In the genomic region with DNA sequence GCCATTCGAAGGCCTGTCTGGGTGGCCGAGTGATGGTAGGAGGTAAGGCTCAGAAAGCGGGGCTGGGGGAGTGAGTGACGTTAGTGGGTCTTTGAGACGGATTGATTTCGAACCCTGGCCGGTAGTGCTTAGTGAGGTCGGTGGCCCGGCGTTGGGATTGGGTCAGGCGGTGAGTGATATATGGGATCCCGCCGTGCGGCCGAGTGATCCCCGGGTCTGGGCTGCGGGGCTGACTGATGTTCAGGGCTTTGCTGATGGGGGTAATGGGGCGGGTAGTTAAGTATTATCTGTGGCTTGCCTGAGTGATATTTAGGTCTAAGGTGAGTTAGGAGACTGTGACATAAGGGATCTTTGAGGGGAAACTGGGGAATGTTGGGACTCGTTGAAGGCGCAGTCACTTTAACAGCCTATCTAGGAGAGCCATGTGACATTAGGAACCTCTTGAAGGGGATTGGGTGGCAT, we compare ENCODE assay signal across 7 cellular contexts. TPM values are rescaled to one million over a fixed set of nuclear protein-coding genes. Genes with fewer than 3 reads are reported as not detected.
A peak's percentile ranks its signal among the peaks of the same experiment; 100 is the strongest.
DNase-seq lines count a peak whose midpoint lies in the region; ATAC-seq and TF ChIP-seq lines count a peak whose summit lies in the region.

No MANE protein-coding gene starts in this region.

- H3K9me3 Mint-ChIP-seq in osteocyte (ENCODE audit: unreplicated experiment): no peaks in the 10 kb centered on the region

- DNase-seq in RPMI8226: peak; percentile 4
- DNase-seq in osteocyte (ENCODE audit: extremely low spot score, unreplicated experiment): peak; percentile 83
- DNase-seq in NCI-H187 treated with DMSO at 0.1 percent for 48 hours (lab: John Stamatoyannopoulos, UW): no peak
- DNase-seq in superior temporal gyrus (ENCODE audit: extremely low spot score): no peak
- no peak for DNase-seq in retina

- peak; percentile 9 for ATAC-seq in GM21576 (IDR thresholded peaks at IDR 0.05; ENCODE audit: unreplicated experiment)
- ATAC-seq in esophagus mucosa: peak; percentile 0

- H3K36me3 Mint-ChIP-seq in osteocyte (ENCODE audit: unreplicated experiment): peaks cover 18% of the 10 kb centered on the region

- peaks cover 26% of the 10 kb centered on the region for H3K4me1 Mint-ChIP-seq in osteocyte (ENCODE audit: unreplicated experiment)

- no peaks in the 10 kb centered on the region for H3K27me3 Mint-ChIP-seq in osteocyte (ENCODE audit: unreplicated experiment)

- peak overlapping the region; percentile 97 for H3K27ac Mint-ChIP-seq in osteocyte (ENCODE audit: unreplicated experiment)

- TF ChIP-seq CTCF in osteocyte (IDR thresholded peaks at IDR 0.05): no peak

- H3K4me3 Mint-ChIP-seq in osteocyte (ENCODE audit: unreplicated experiment): peak overlapping the region; percentile 97

RNA-seq across cellular contexts. Expression of a gene that starts 0.4 kb away (rescaled TPM):
- 56.7 TPM for total RNA-seq in esophagus mucosa
- total RNA-seq in osteocyte: 85.6 and 88.2 TPM in 2 replicates

RNA-seq across cellular contexts. Expression of a gene that starts 25.4 kb away (rescaled TPM):
- total RNA-seq in esophagus mucosa (1.3 TPM), osteocyte (5.6 and 7.3 TPM in 2 replicates)

RNA-seq across cellular contexts. Expression of a gene that starts 37.0 kb away (rescaled TPM):
- total RNA-seq in esophagus mucosa: 25.7 TPM
- 0.21 and 0.38 TPM in 2 replicates for total RNA-seq in osteocyte

Comparison
In these comparisons a context has a peak if more than half of its experiments do, and no peak if none do; other contexts are left out.
1. DNase-seq: peak in RPMI8226 (single experiment) and osteocyte (single experiment); none in NCI-H187 treated with DMSO at 0.1 percent for 48 hours (single experiment), superior temporal gyrus (single experiment) and retina (single experiment).
2. RNA of a gene that starts 37.0 kb away (total RNA-seq): 25.7 TPM in esophagus mucosa (single experiment); 0.21 to 0.38 TPM in osteocyte; every median in the first group is over 10 times any median in the second.